ENCODE assay signal across 11 cellular contexts in the genomic region with DNA sequence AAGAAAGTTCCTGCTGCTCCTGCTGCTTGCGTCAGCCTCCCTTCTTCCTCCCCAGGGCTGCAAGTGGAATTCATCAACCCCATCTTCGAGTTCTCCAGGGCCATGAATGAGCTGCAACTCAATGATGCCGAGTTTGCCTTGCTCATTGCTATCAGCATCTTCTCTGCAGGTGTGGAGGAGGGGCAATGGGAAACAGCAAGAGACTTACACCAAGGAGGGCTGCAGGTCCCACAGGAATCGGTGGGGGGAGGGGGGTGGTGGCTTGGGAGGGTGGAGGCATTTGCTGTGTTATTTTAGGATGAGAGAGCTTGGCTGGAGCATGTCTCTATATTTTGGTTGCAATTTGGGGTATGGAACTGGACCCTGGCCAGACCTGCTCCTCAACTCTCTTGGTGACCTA. TPM values are rescaled to one million over a fixed set of nuclear protein-coding genes. Genes with fewer than 3 reads are reported as not detected.
DNase-seq lines count a peak whose midpoint lies in the region; ATAC-seq and TF ChIP-seq lines count a peak whose summit lies in the region.
"Had no signal": no experiment of that assay in that cellular context is flagged by ENCODE, and none has a peak within 500 bp of the region (broad histone marks: within the 10 kb centered on the region; RNA-seq: fewer than 3 reads in every experiment).

No MANE protein-coding gene starts in this region.

- H3K4me1 ChIP-seq in cardiac muscle cell (ENCODE audit: low read depth) (peaks cover 29% of the 10 kb centered on the region), mucosa of rectum (ENCODE audit: control insufficient read depth in 2 of 2, insufficient read depth in 2 of 2, low read length in 2 of 2) (peaks cover 31 to 34% of the 10 kb centered on the region in 2 donors), upper lobe of right lung (peaks cover 39% of the 10 kb centered on the region)

- peaks cover 53% of the 10 kb centered on the region for H3K4me1 Mint-ChIP-seq in activated naive CD8-positive, alpha-beta T cell treated with anti-CD3 and anti-CD28 coated beads for 36 hours

- no peak overlapping the region for H3K4me3 Mint-ChIP-seq in activated naive CD8-positive, alpha-beta T cell treated with anti-CD3 and anti-CD28 coated beads for 36 hours

- ATAC-seq in Right ventricle myocardium inferior (no peak), upper lobe of right lung (no peak)
- ATAC-seq in activated CD4-positive, CD25-positive, alpha-beta regulatory T cell treated with anti-CD3 and anti-CD28 coated beads, Interleukin-2, amount 50 U/mL, for 24 hours: no peak

- peak overlapping the region; percentile 97 for H3K27ac Mint-ChIP-seq in activated naive CD8-positive, alpha-beta T cell treated with anti-CD3 and anti-CD28 coated beads for 36 hours

- H3K36me3 Mint-ChIP-seq in activated naive CD8-positive, alpha-beta T cell treated with anti-CD3 and anti-CD28 coated beads for 36 hours: no peaks in the 10 kb centered on the region

- no peak overlapping the region for H3K4me3 ChIP-seq in cardiac muscle cell
- H3K4me3 ChIP-seq in mucosa of rectum (ENCODE audit: low read length in 2 of 2): no peak overlapping the region
- H3K4me3 ChIP-seq in upper lobe of right lung: no peak overlapping the region

- no peak overlapping the region for H3K9ac ChIP-seq in mucosa of rectum (ENCODE audit: low read depth in 1 of 2, low read length in 2 of 2)
- H3K9ac ChIP-seq: KMS-11 had no signal

- H3K9me3 ChIP-seq in cardiac muscle cell (ENCODE audit: low read depth): no peaks in the 10 kb centered on the region
- H3K9me3 ChIP-seq in mucosa of rectum (ENCODE audit: control insufficient read depth in 2 of 2, low read length in 2 of 2): no peaks in the 10 kb centered on the region
- H3K9me3 ChIP-seq in upper lobe of right lung: no peaks in the 10 kb centered on the region
- H3K9me3 ChIP-seq: right atrium auricular region had no signal

- intact Hi-C loops in Right ventricle myocardium inferior (cut with DNase I) (no loop called here), upper lobe of right lung (cut with DNase I) (no loop called here)

- DNase-seq in cardiac muscle cell (ENCODE audit: low read depth in 1 of 2, low spot score in 1 of 2): no peak
- DNase-seq in Right ventricle myocardium inferior (ENCODE audit: missing footprints): no peak
- DNase-seq in activated naive CD8-positive, alpha-beta T cell treated with anti-CD3 and anti-CD28 coated beads for 36 hours: no peak
- peak; percentile 37 for DNase-seq in upper lobe of right lung
- no peak for DNase-seq in putamen (ENCODE audit: low spot score)
- DNase-seq in NCI-H146 treated with DMSO at 0.1 percent for 48 hours (lab: John Stamatoyannopoulos, UW; ENCODE audit: unreplicated experiment): no peak
- DNase-seq: caudate nucleus had no signal

- H3K36me3 ChIP-seq in cardiac muscle cell (no peaks in the 10 kb centered on the region), mucosa of rectum (ENCODE audit: control insufficient read depth in 2 of 2, insufficient read depth in 2 of 2, low read length in 2 of 2) (peaks cover 0 to 3% of the 10 kb centered on the region in 2 donors), upper lobe of right lung (no peaks in the 10 kb centered on the region)
- H3K36me3 ChIP-seq: right atrium auricular region had no signal

- peak overlapping the region; percentile 83 for H3K27ac ChIP-seq in cardiac muscle cell
- peak overlapping the region; percentile 94 to 97 for H3K27ac ChIP-seq in mucosa of rectum (ENCODE audit: low read depth in 2 of 2, low read length in 2 of 2)
- peak overlapping the region; percentile 94 for H3K27ac ChIP-seq in upper lobe of right lung
- H3K27ac ChIP-seq: KMS-11 had no signal

- TF ChIP-seq CTCF in cardiac muscle cell (IDR thresholded peaks at IDR 0.05; ENCODE audit: low read depth, low read length) (no peak), upper lobe of right lung (IDR thresholded peaks at IDR 0.05) (no peak)

- no peaks in the 10 kb centered on the region for H3K27me3 Mint-ChIP-seq in activated naive CD8-positive, alpha-beta T cell treated with anti-CD3 and anti-CD28 coated beads for 36 hours

- H3K9me3 Mint-ChIP-seq in activated naive CD8-positive, alpha-beta T cell treated with anti-CD3 and anti-CD28 coated beads for 36 hours: no peaks in the 10 kb centered on the region

- H3K27me3 ChIP-seq in cardiac muscle cell (no peaks in the 10 kb centered on the region), mucosa of rectum (ENCODE audit: control insufficient read depth in 2 of 2, insufficient read depth in 2 of 2, low read length in 2 of 2) (no peaks in the 10 kb centered on the region), upper lobe of right lung (no peaks in the 10 kb centered on the region)
- H3K27me3 ChIP-seq: right atrium auricular region had no signal

RNA-seq across cellular contexts. Expression of a gene that starts 2.1 kb away (rescaled TPM):
- total RNA-seq in cardiac muscle cell (62.5 and 103 TPM in 2 replicates), Right ventricle myocardium inferior (40.2 TPM), upper lobe of right lung (50.1 TPM)
- polyA plus RNA-seq in cardiac muscle cell: 58.8 and 70.2 TPM in 2 replicates
- 10 to 100 TPM; 50.9 to 51.2 TPM for total RNA-seq in activated naive CD8-positive, alpha-beta T cell treated with anti-CD3 and anti-CD28 coated beads for 36 hours

RNA-seq across cellular contexts. Expression of a gene that starts 10.1 kb away (rescaled TPM):
- total RNA-seq in cardiac muscle cell (21.4 and 31.6 TPM in 2 replicates), Right ventricle myocardium inferior (22.3 TPM), upper lobe of right lung (44.1 TPM)
- 16.2 and 30.6 TPM in 2 replicates for polyA plus RNA-seq in cardiac muscle cell
- 1 to 10 TPM; 8.1 to 8.2 TPM for total RNA-seq in activated naive CD8-positive, alpha-beta T cell treated with anti-CD3 and anti-CD28 coated beads for 36 hours

RNA-seq across cellular contexts. Expression of a gene that starts 19.2 kb away (rescaled TPM):
- total RNA-seq in cardiac muscle cell (87.7 and 94.0 TPM in 2 replicates), Right ventricle myocardium inferior (21.2 TPM), upper lobe of right lung (31.6 TPM)
- polyA plus RNA-seq in cardiac muscle cell: 67.1 and 67.5 TPM in 2 replicates
- total RNA-seq in activated naive CD8-positive, alpha-beta T cell treated with anti-CD3 and anti-CD28 coated beads for 36 hours: 10 to 100 TPM; 13.4 to 13.9 TPM

RNA-seq across cellular contexts. Expression of a gene that starts 53.1 kb away (rescaled TPM):
- total RNA-seq in cardiac muscle cell (45.1 and 79.4 TPM in 2 replicates), Right ventricle myocardium inferior (10.3 TPM), upper lobe of right lung (49.6 TPM)
- 40.5 and 65.2 TPM in 2 replicates for polyA plus RNA-seq in cardiac muscle cell
- total RNA-seq in activated naive CD8-positive, alpha-beta T cell treated with anti-CD3 and anti-CD28 coated beads for 36 hours: 100 to 1,000 TPM; 111 to 112 TPM
